Comparison of ENCODE assay signal across 6 cellular contexts in genomic region chr1:53262000-53262399, GRCh38.
"Had no signal": no experiment of that assay in that cellular context is flagged by ENCODE, and none has a peak within 500 bp of the region (broad histone marks: within the 10 kb centered on the region; RNA-seq: fewer than 3 reads in every experiment).

No MANE protein-coding gene starts in this region.

- H3K4me3 ChIP-seq: GM23248 had no signal

- DNase-seq: GM23248, GOT3, H7, HCEC 1CT, KG1 had no signal

- H3K27ac ChIP-seq: GM23248, HL-60 had no signal

- H3K9ac ChIP-seq: GM23248 had no signal

- H2AFZ ChIP-seq: GM23248 had no signal
